In the genomic region with DNA sequence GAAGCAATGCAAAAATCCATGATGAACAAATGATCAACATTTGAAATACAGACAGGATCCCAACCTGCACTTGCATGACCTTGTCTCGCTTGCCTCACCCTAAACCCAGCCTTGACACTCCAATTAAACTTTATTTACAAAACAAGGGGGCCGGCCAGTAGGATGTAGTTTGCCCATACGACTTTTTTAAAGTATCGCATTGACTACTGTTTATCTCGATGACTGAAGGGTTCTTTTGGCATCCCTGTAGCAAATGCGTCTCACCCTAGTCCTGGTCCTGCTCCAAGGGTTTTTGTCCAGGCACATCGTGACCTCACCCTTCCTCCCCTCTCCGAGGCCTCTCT, we compare ENCODE assay signal across 8 cellular contexts. TPM values are rescaled to one million over a fixed set of nuclear protein-coding genes. Genes with fewer than 3 reads are reported as not detected.
A peak's percentile ranks its signal among the peaks of the same experiment; 100 is the strongest.
DNase-seq lines count a peak whose midpoint lies in the region; ATAC-seq lines count a peak whose summit lies in the region.

No MANE protein-coding gene starts in this region.

- peak overlapping the region; percentile 89 for H3K4me3 Mint-ChIP-seq in T-helper 2 cell treated with Interferon-gamma antibody and Interleukin-4, amounts not matched to agents 5 μg/mL and 100 μg/mL, for 36 hours
- peak overlapping the region; percentile 88 for H3K4me3 Mint-ChIP-seq in activated T-helper 1 cell treated with anti-CD3 and anti-CD28 coated beads, Interleukin-12 subunit alpha, Interleukin-12 subunit beta, Interleukin-2, Interleukin-4 antibody, amounts not matched to agents 30 ng/mL and 10 ng/mL and 1 ng/mL, durations not matched to agents 14 hours and 24 hours and 36 hours
- H3K4me3 Mint-ChIP-seq in stimulated activated naive B cell treated with anti-CD40 and anti-IgM and Interleukin-4, amounts not matched to agents 10 μg/mL and 1 μg/mL and 100 μg/mL, for 72 hours: peak overlapping the region; percentile 89 to 96

- no peak overlapping the region for H3K9ac ChIP-seq in iPS-18a (ENCODE audit: low read length)

- peak overlapping the region; percentile 82 for H3K27ac Mint-ChIP-seq in T-helper 2 cell treated with Interferon-gamma antibody and Interleukin-4, amounts not matched to agents 5 μg/mL and 100 μg/mL, for 36 hours
- peak overlapping the region; percentile 67 for H3K27ac Mint-ChIP-seq in activated T-helper 1 cell treated with anti-CD3 and anti-CD28 coated beads, Interleukin-12 subunit alpha, Interleukin-12 subunit beta, Interleukin-2, Interleukin-4 antibody, amounts not matched to agents 30 ng/mL and 10 ng/mL and 1 ng/mL, durations not matched to agents 14 hours and 24 hours and 36 hours
- peak overlapping the region; percentile 97 for H3K27ac Mint-ChIP-seq in stimulated activated naive B cell treated with anti-CD40 and anti-IgM and Interleukin-4, amounts not matched to agents 10 μg/mL and 1 μg/mL and 100 μg/mL, for 72 hours

- H3K27ac ChIP-seq in iPS-18a (ENCODE audit: low read length): no peak overlapping the region

- peaks cover 22% of the 10 kb centered on the region for H3K36me3 ChIP-seq in iPS-18a (ENCODE audit: control insufficient read depth, low read depth, low read length)

- DNase-seq in T-helper 2 cell treated with Interferon-gamma antibody and Interleukin-4, amounts not matched to agents 5 μg/mL and 100 μg/mL, for 36 hours (ENCODE audit: low spot score): no peak
- DNase-seq in T-helper 2 cell (no peak), ecto neural progenitor cell (ENCODE audit: low spot score) (no peak), NCI-H1105 (lab: John Stamatoyannopoulos, UW) (no peak)
- no peak for DNase-seq in activated T-helper 1 cell treated with anti-CD3 and anti-CD28 coated beads, Interleukin-12 subunit alpha, Interleukin-12 subunit beta, Interleukin-2, Interleukin-4 antibody, amounts not matched to agents 30 ng/mL and 10 ng/mL and 1 ng/mL, durations not matched to agents 14 hours and 24 hours and 36 hours (ENCODE audit: low spot score)
- DNase-seq in stimulated activated naive B cell treated with anti-CD40 and anti-IgM and Interleukin-4, amounts not matched to agents 10 μg/mL and 1 μg/mL and 100 μg/mL, for 72 hours: no peak

- H3K27me3 ChIP-seq in iPS-18a (ENCODE audit: control insufficient read depth, insufficient read depth, low read length): no peaks in the 10 kb centered on the region

- ATAC-seq in stimulated activated naive B cell treated with anti-CD40 and anti-IgM and Interleukin-4, amounts not matched to agents 10 μg/mL and 1 μg/mL and 100 μg/mL, for 72 hours (replicated peaks): no peak
- ATAC-seq in GM18519 (IDR thresholded peaks at IDR 0.05; ENCODE audit: low FRiP score, unreplicated experiment): no peak

- no peaks in the 10 kb centered on the region for H3K4me1 ChIP-seq in iPS-18a (ENCODE audit: control insufficient read depth, low read depth, low read length)

- H3K4me3 ChIP-seq in iPS-18a (ENCODE audit: low read length): peak overlapping the region; percentile 51

- no peaks in the 10 kb centered on the region for H3K9me3 Mint-ChIP-seq in T-helper 2 cell treated with Interferon-gamma antibody and Interleukin-4, amounts not matched to agents 5 μg/mL and 100 μg/mL, for 36 hours
- no peaks in the 10 kb centered on the region for H3K9me3 Mint-ChIP-seq in activated T-helper 1 cell treated with anti-CD3 and anti-CD28 coated beads, Interleukin-12 subunit alpha, Interleukin-12 subunit beta, Interleukin-2, Interleukin-4 antibody, amounts not matched to agents 30 ng/mL and 10 ng/mL and 1 ng/mL, durations not matched to agents 14 hours and 24 hours and 36 hours
- no peaks in the 10 kb centered on the region for H3K9me3 Mint-ChIP-seq in stimulated activated naive B cell treated with anti-CD40 and anti-IgM and Interleukin-4, amounts not matched to agents 10 μg/mL and 1 μg/mL and 100 μg/mL, for 72 hours

- H3K4me1 Mint-ChIP-seq in T-helper 2 cell treated with Interferon-gamma antibody and Interleukin-4, amounts not matched to agents 5 μg/mL and 100 μg/mL, for 36 hours (ENCODE audit: low read depth): peaks cover 12% of the 10 kb centered on the region
- H3K4me1 Mint-ChIP-seq in activated T-helper 1 cell treated with anti-CD3 and anti-CD28 coated beads, Interleukin-12 subunit alpha, Interleukin-12 subunit beta, Interleukin-2, Interleukin-4 antibody, amounts not matched to agents 30 ng/mL and 10 ng/mL and 1 ng/mL, durations not matched to agents 14 hours and 24 hours and 36 hours (ENCODE audit: low read depth): peaks cover 12% of the 10 kb centered on the region
- H3K4me1 Mint-ChIP-seq in stimulated activated naive B cell treated with anti-CD40 and anti-IgM and Interleukin-4, amounts not matched to agents 10 μg/mL and 1 μg/mL and 100 μg/mL, for 72 hours: peaks cover 9 to 16% of the 10 kb centered on the region in 2 donors

- peaks cover 26% of the 10 kb centered on the region for H3K36me3 Mint-ChIP-seq in T-helper 2 cell treated with Interferon-gamma antibody and Interleukin-4, amounts not matched to agents 5 μg/mL and 100 μg/mL, for 36 hours (ENCODE audit: low read depth)
- peaks cover 14% of the 10 kb centered on the region for H3K36me3 Mint-ChIP-seq in activated T-helper 1 cell treated with anti-CD3 and anti-CD28 coated beads, Interleukin-12 subunit alpha, Interleukin-12 subunit beta, Interleukin-2, Interleukin-4 antibody, amounts not matched to agents 30 ng/mL and 10 ng/mL and 1 ng/mL, durations not matched to agents 14 hours and 24 hours and 36 hours (ENCODE audit: low read depth)
- H3K36me3 Mint-ChIP-seq in stimulated activated naive B cell treated with anti-CD40 and anti-IgM and Interleukin-4, amounts not matched to agents 10 μg/mL and 1 μg/mL and 100 μg/mL, for 72 hours: peaks cover 17 to 22% of the 10 kb centered on the region in 2 donors

- H3K9me3 ChIP-seq in iPS-18a (ENCODE audit: control insufficient read depth, low read depth, low read length): peaks cover 3% of the 10 kb centered on the region

- intact Hi-C loops in activated T-helper 1 cell treated with anti-CD3 and anti-CD28 coated beads, Interleukin-12 subunit alpha, Interleukin-12 subunit beta, Interleukin-2, Interleukin-4 antibody, amounts not matched to agents 30 ng/mL and 10 ng/mL and 1 ng/mL, durations not matched to agents 14 hours and 24 hours and 36 hours (cut with micrococcal nuclease): loop anchor here (1.0 to 2.0 kb wide), 8 partner anchors 15 to 475 kb away; a partner anchor contains a TSS

- no peaks in the 10 kb centered on the region for H3K27me3 Mint-ChIP-seq in T-helper 2 cell treated with Interferon-gamma antibody and Interleukin-4, amounts not matched to agents 5 μg/mL and 100 μg/mL, for 36 hours (ENCODE audit: low read depth)
- no peaks in the 10 kb centered on the region for H3K27me3 Mint-ChIP-seq in activated T-helper 1 cell treated with anti-CD3 and anti-CD28 coated beads, Interleukin-12 subunit alpha, Interleukin-12 subunit beta, Interleukin-2, Interleukin-4 antibody, amounts not matched to agents 30 ng/mL and 10 ng/mL and 1 ng/mL, durations not matched to agents 14 hours and 24 hours and 36 hours (ENCODE audit: insufficient read depth)
- no peaks in the 10 kb centered on the region for H3K27me3 Mint-ChIP-seq in stimulated activated naive B cell treated with anti-CD40 and anti-IgM and Interleukin-4, amounts not matched to agents 10 μg/mL and 1 μg/mL and 100 μg/mL, for 72 hours

RNA-seq across cellular contexts. Expression of a gene that starts 0.4 kb away (rescaled TPM):
- 471 and 477 TPM in 2 replicates for total RNA-seq in activated T-helper 1 cell treated with anti-CD3 and anti-CD28 coated beads, Interleukin-12 subunit alpha, Interleukin-12 subunit beta, Interleukin-2, Interleukin-4 antibody, amounts not matched to agents 30 ng/mL and 10 ng/mL and 1 ng/mL, durations not matched to agents 14 hours and 24 hours and 36 hours
